8 cellular contexts compared by ENCODE assay signal in the genomic region with DNA sequence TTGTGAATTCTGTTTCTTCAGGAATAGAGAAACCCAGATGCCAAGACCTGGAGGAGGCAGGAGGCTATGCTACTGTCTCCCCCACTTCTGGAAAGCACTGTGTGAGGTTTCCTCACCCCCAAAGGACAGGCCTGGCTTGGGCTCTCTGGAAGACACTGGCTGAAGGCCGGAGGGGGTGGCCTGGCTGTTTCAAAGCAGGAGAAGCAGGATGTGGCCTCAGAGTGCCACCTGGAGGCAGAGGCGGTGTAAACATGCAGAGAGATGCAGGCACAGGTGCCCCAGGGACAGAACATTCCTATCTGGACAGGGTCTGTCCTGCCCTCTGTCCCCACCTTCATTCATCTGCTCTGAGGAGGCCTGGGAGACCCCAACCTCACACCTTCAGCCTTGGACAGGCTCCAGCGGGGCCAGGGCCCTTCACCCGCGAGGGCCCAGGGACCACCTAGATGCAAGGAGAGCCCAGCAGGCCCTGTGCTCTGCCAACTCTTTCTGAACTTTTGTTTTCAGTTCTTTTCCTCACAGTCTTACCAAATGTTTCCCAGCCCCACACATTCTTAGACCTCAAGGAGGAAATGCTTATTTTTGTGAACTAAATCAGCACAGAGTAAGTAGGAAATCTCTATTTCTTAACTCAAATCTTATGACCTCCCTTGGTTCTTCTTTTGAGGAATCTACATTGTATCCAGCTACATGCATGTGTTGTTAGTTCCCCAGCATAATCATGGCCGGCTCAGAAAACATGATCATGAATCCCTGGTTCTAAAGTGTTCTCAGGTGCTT.
DNase-seq lines count a peak whose midpoint lies in the region; ATAC-seq and TF ChIP-seq lines count a peak whose summit lies in the region.

No MANE protein-coding gene starts in this region.

- H3K4me2 ChIP-seq in OCI-LY1 (ENCODE audit: low read length), result peak overlapping the region; percentile 54
- H3K4me2 ChIP-seq in trophoblast cell (ENCODE audit: low read length), result no peak overlapping the region

- no peak overlapping the region for H2AK5ac ChIP-seq in trophoblast cell (ENCODE audit: low read length)

- H3F3A ChIP-seq in OCI-LY1 (ENCODE audit: insufficient read depth, low read length), result no peaks in the 10 kb centered on the region; the same call in 1 of the 2 replicates

- ATAC-seq in HG02885 (IDR thresholded peaks at IDR 0.05; ENCODE audit: poor library complexity, unreplicated experiment) (peak; percentile 50), HG02588 (IDR thresholded peaks at IDR 0.05; ENCODE audit: unreplicated experiment) (no peak)

- H3K14ac ChIP-seq in trophoblast cell (ENCODE audit: low read length), result no peak overlapping the region

- H2AFZ ChIP-seq in OCI-LY1 (ENCODE audit: low read length) (no peak overlapping the region), trophoblast cell (ENCODE audit: insufficient read depth, low read length, poor library complexity) (no peak overlapping the region)

- H3K79me1 ChIP-seq in trophoblast cell (ENCODE audit: low read length), result peaks cover 2% of the 10 kb centered on the region

- H3K4me3 ChIP-seq in OCI-LY1 (ENCODE audit: low read depth, low read length, poor library complexity, severe bottlenecking), result peak overlapping the region; percentile 8
- no peak overlapping the region for H3K4me3 ChIP-seq in trophoblast cell (ENCODE audit: low read depth, low read length)

- H3K9ac ChIP-seq in OCI-LY1 (ENCODE audit: low read length) (peak overlapping the region; percentile 55), trophoblast cell (ENCODE audit: low read length) (no peak overlapping the region)

- TF ChIP-seq CTCF in OCI-LY1 (IDR thresholded peaks at IDR 0.05; ENCODE audit: low read length), result peak; percentile 93

- no peak overlapping the region for H2BK5ac ChIP-seq in trophoblast cell (ENCODE audit: low read depth, low read length, poor library complexity)

- H3K9me2 ChIP-seq in OCI-LY1 (ENCODE audit: low read depth, low read length), result no peaks in the 10 kb centered on the region

- H2BK12ac ChIP-seq in trophoblast cell (ENCODE audit: low read length), result no peak overlapping the region

- no peak overlapping the region for H3K23ac ChIP-seq in trophoblast cell (ENCODE audit: low read length)

- H3K27ac ChIP-seq in OCI-LY1 (ENCODE audit: low read depth, low read length, poor library complexity, severe bottlenecking) (peak overlapping the region; percentile 99), trophoblast cell (ENCODE audit: low read depth, low read length) (no peak overlapping the region)

- H3K18ac ChIP-seq in trophoblast cell (ENCODE audit: low read length), result no peak overlapping the region

- no peaks in the 10 kb centered on the region for H3K27me3 ChIP-seq in OCI-LY1 (ENCODE audit: insufficient read depth, low read length)
- no peaks in the 10 kb centered on the region for H3K27me3 ChIP-seq in trophoblast cell (ENCODE audit: insufficient read depth, low read length)

- no peak overlapping the region for H3K4ac ChIP-seq in trophoblast cell (ENCODE audit: low read depth, low read length)

- no peak overlapping the region for H4K91ac ChIP-seq in trophoblast cell (ENCODE audit: low read depth, low read length)

- H4K12ac ChIP-seq in trophoblast cell (ENCODE audit: low read depth, low read length), result no peak overlapping the region

- no peak overlapping the region for H2BK120ac ChIP-seq in trophoblast cell (ENCODE audit: insufficient read depth, low read length, poor library complexity)

- no peaks in the 10 kb centered on the region for H4K20me1 ChIP-seq in OCI-LY1 (ENCODE audit: insufficient read depth, low read length)

- WGBS in trophoblast cell (ENCODE audit: extremely low coverage, insufficient coverage, insufficient read length), result no CpG with 5 or more reads among the region's 6 CpGs

- peaks cover 65% of the 10 kb centered on the region for H3K4me1 ChIP-seq in OCI-LY1 (ENCODE audit: insufficient read depth, low read length, severe bottlenecking)
- peaks cover 0 to 3% of the 10 kb centered on the region in 2 experiments for H3K4me1 ChIP-seq in trophoblast cell (ENCODE audit: control insufficient read depth in 1 of 2, insufficient read depth in 2 of 2, low read length in 2 of 2)

- H3K79me2 ChIP-seq in OCI-LY1 (ENCODE audit: insufficient read depth, low read length) (no peaks in the 10 kb centered on the region), trophoblast cell (ENCODE audit: control insufficient read depth, insufficient read depth, low read length, poor library complexity) (no peaks in the 10 kb centered on the region)

- H3K9me3 ChIP-seq in OCI-LY1 (ENCODE audit: low read length) (no peaks in the 10 kb centered on the region), trophoblast cell (ENCODE audit: insufficient read depth, low read depth, low read length) (no peaks in the 10 kb centered on the region)

- peak; percentile 17 for DNase-seq in DMS79 treated with DMSO at 0.1 percent for 48 hours (lab: John Stamatoyannopoulos, UW)
- DNase-seq in DMS79 (lab: John Stamatoyannopoulos, UW), result no peak
- DNase-seq in activated naive CD4-positive, alpha-beta T cell treated with Interleukin-2 at 50 U/mL for 16 hours, result peak; percentile 45
- peak; percentile 66 for DNase-seq in glomerular visceral epithelial cell (ENCODE audit: extremely low spot score)
- DNase-seq in trophoblast cell, result peak; percentile 52 to 77

- H3K36me3 ChIP-seq in OCI-LY1 (ENCODE audit: insufficient read depth, low read length) (no peaks in the 10 kb centered on the region), trophoblast cell (ENCODE audit: control insufficient read depth in 1 of 2, insufficient read depth in 2 of 2, low read length in 2 of 2) (no peaks in the 10 kb centered on the region)

- no peak overlapping the region for H4K8ac ChIP-seq in trophoblast cell (ENCODE audit: low read depth, low read length)
